Comparison of ENCODE assay signal across 8 cellular contexts in genomic region chr12:15268927-15269552, GRCh38. TPM values are rescaled to one million over a fixed set of nuclear protein-coding genes. Genes with fewer than 3 reads are reported as not detected.
DNase-seq lines count a peak whose midpoint lies in the region; ATAC-seq and TF ChIP-seq lines count a peak whose summit lies in the region.

No MANE protein-coding gene starts in this region.

- H3K27me3 ChIP-seq in DND-41 (ENCODE audit: insufficient read depth, low read length, poor library complexity) (no peaks in the 10 kb centered on the region), HL-60 (ENCODE audit: insufficient read depth, poor library complexity, severe bottlenecking) (no peaks in the 10 kb centered on the region), gastroesophageal sphincter (no peaks in the 10 kb centered on the region)

- H3K36me3 ChIP-seq in DND-41 (ENCODE audit: insufficient read depth, low read length): no peaks in the 10 kb centered on the region
- no peaks in the 10 kb centered on the region for H3K36me3 ChIP-seq in gastroesophageal sphincter

- H3K27ac Mint-ChIP-seq in progenitor cell of endocrine pancreas: no peak overlapping the region

- no peak overlapping the region for H3K4me3 Mint-ChIP-seq in progenitor cell of endocrine pancreas (ENCODE audit: low read depth)

- TF ChIP-seq POLR2A in gastroesophageal sphincter (IDR thresholded peaks at IDR 0.05): no peak

- H3K9me3 ChIP-seq in DND-41 (ENCODE audit: insufficient read depth, low read length, severe bottlenecking): no peaks in the 10 kb centered on the region
- no peaks in the 10 kb centered on the region for H3K9me3 ChIP-seq in gastroesophageal sphincter

- no peak overlapping the region for H2AFZ ChIP-seq in DND-41 (ENCODE audit: low read depth, low read length)

- no peak overlapping the region for H3K4me2 ChIP-seq in DND-41 (ENCODE audit: insufficient read depth, low read length)

- peak; percentile 89 for TF ChIP-seq CTCF in DND-41 (IDR thresholded peaks at IDR 0.05; ENCODE audit: borderline replicate concordance, extremely low read depth, low read length, poor library complexity, severe bottlenecking)
- peak; percentile 45 for TF ChIP-seq CTCF in HL-60 (IDR thresholded peaks at IDR 0.05; ENCODE audit: insufficient read depth, low read length)
- peak; percentile 76 to 89 (median 82) for TF ChIP-seq CTCF in gastroesophageal sphincter (IDR thresholded peaks at IDR 0.05)
- TF ChIP-seq CTCF in progenitor cell of endocrine pancreas (IDR thresholded peaks at IDR 0.05; ENCODE audit: unreplicated experiment): peak; percentile 99

- H3K9ac ChIP-seq in DND-41 (ENCODE audit: low read depth, low read length): no peak overlapping the region

- WGBS in gastroesophageal sphincter (ENCODE audit: low coverage in 1 of 2), 2 donors: 0% methylated on average over 2 of the region's 2 CpGs

- no peak for TF ChIP-seq EP300 in gastroesophageal sphincter (IDR thresholded peaks at IDR 0.05)

- no peaks in the 10 kb centered on the region for H4K20me1 ChIP-seq in DND-41 (ENCODE audit: insufficient read depth, low read length)

- H3K27ac ChIP-seq in DND-41 (ENCODE audit: low read length) (no peak overlapping the region), HL-60 (replicated peaks) (no peak overlapping the region), gastroesophageal sphincter (no peak overlapping the region)

- no peak overlapping the region for H3K4me3 ChIP-seq in DND-41 (ENCODE audit: low read depth in 1 of 2, low read length in 2 of 2)
- H3K4me3 ChIP-seq in HL-60 (replicated peaks; ENCODE audit: insufficient read depth, low read length): no peak overlapping the region
- no peak overlapping the region for H3K4me3 ChIP-seq in gastroesophageal sphincter

- DNase-seq in DND-41 (peak; percentile 53), HL-60 (ENCODE audit: low read depth in 1 of 2, low spot score in 1 of 2) (peak; percentile 37 to 41), NCI-H748 treated with DMSO at 0.1 percent for 48 hours (lab: John Stamatoyannopoulos, UW) (peak; percentile 46), progenitor cell of endocrine pancreas (ENCODE audit: low spot score, unreplicated experiment) (peak; percentile 29)
- peak; percentile 29 to 41 for DNase-seq in activated T-cell treated with anti-CD3 and anti-CD28 coated beads, Interleukin-2, amount 50 U/mL, for 48 hours

- H3K9me3 Mint-ChIP-seq in progenitor cell of endocrine pancreas (ENCODE audit: low read depth): no peaks in the 10 kb centered on the region

- no peaks in the 10 kb centered on the region for H3K4me1 Mint-ChIP-seq in progenitor cell of endocrine pancreas (ENCODE audit: low read depth)

- ATAC-seq in DND-41 (ENCODE audit: insufficient read depth, low read depth): peak; percentile 87
- peak; percentile 93 for ATAC-seq in GM19467 (IDR thresholded peaks at IDR 0.05; ENCODE audit: unreplicated experiment)
- peak; percentile 63 for ATAC-seq in gastroesophageal sphincter
- ATAC-seq in GM21619 (IDR thresholded peaks at IDR 0.05; ENCODE audit: unreplicated experiment): no peak

- H3K4me1 ChIP-seq in DND-41 (ENCODE audit: insufficient read depth, low read length) (no peaks in the 10 kb centered on the region), gastroesophageal sphincter (peaks cover 0 to 3% (median 0%) of the 10 kb centered on the region in 3 donors)

- H3K79me2 ChIP-seq in DND-41 (ENCODE audit: insufficient read depth, low read length): no peaks in the 10 kb centered on the region

- no peaks in the 10 kb centered on the region for H3K36me3 Mint-ChIP-seq in progenitor cell of endocrine pancreas (ENCODE audit: insufficient read depth)

- H3K27me3 Mint-ChIP-seq in progenitor cell of endocrine pancreas: no peaks in the 10 kb centered on the region

RNA-seq across cellular contexts. Expression of gene RERG, which starts 47.8 kb away (rescaled TPM):
- 10 to 100 TPM; 13.6 to 32.0 (median 19.8) TPM for total RNA-seq in gastroesophageal sphincter
- 1.8 and 2.2 TPM in 2 replicates for total RNA-seq in progenitor cell of endocrine pancreas

RNA-seq across cellular contexts. Expression of gene PTPRO, which starts 53.3 kb away (rescaled TPM):
- total RNA-seq in gastroesophageal sphincter (10 to 100 TPM in 1 of 4 donors, 1 to 10 TPM in 2, under 1 TPM in 1; 0.50 to 10.7 (median 2.8) TPM), progenitor cell of endocrine pancreas (0.24 and 0.69 TPM in 2 replicates)

Comparison
In these comparisons a context has a peak if more than half of its experiments do, and no peak if none do; other contexts are left out.
1. CTCF ChIP-seq: peak in every context shown above with its lines; median percentile 99 in progenitor cell of endocrine pancreas; 89 in DND-41; 82 in gastroesophageal sphincter; 45 in HL-60.